Comparison of ENCODE assay signal across 1 cellular context in the genomic region with DNA sequence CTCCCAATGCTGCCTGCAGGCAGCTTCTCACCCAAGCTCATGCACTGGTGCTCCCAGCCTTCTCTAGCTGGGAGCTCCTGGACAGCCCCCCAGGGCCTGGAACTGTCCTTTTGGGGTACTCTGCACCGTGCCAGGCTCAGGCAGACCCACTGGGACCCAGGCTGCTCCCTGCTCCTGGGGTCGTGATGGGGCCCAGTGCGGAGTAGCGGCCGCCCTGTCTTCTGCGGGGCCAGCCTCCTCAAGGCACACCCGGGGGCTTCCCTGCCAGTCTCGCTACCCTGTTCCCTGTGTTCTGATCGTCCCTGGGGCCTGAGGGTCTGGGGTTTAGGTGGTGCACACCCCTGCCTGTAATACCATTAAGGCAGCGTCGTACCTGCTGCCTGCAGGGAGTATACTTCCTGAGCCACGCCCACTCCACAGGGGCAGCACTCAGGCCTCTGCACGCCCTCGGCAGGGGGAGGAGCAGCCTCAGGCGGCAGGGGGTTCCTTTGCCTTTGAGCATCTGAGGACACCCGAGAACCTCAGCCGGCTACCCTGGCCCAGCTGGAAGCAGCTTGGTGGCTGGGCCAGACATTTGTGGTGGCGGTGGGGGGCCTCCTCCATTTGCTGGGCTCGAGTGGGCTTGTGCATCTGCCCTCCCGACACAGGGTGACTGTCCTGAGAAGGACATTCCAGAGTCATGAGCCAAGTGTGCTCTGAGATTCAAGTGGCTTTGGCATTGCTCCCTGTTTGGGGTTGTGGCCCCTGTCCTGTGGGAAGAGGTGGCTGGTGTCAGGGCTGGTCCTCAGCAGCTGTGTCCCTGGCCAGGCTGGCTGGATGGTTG.
TF ChIP-seq lines count a peak whose summit lies in the region.

No MANE protein-coding gene starts in this region.

TF ChIP-seq in HepG2, 621 proteins besides CTCF, POLR2A, EP300 and RAD21:
- TF ChIP-seq RBM22 (optimal IDR thresholded peaks at IDR 0.05; ENCODE audit: low read length) (peak; percentile 46), AGO2 (optimal IDR thresholded peaks at IDR 0.05; ENCODE audit: low read depth, low read length) (peak; percentile 66)
- TF ChIP-seq, protein P1, sequence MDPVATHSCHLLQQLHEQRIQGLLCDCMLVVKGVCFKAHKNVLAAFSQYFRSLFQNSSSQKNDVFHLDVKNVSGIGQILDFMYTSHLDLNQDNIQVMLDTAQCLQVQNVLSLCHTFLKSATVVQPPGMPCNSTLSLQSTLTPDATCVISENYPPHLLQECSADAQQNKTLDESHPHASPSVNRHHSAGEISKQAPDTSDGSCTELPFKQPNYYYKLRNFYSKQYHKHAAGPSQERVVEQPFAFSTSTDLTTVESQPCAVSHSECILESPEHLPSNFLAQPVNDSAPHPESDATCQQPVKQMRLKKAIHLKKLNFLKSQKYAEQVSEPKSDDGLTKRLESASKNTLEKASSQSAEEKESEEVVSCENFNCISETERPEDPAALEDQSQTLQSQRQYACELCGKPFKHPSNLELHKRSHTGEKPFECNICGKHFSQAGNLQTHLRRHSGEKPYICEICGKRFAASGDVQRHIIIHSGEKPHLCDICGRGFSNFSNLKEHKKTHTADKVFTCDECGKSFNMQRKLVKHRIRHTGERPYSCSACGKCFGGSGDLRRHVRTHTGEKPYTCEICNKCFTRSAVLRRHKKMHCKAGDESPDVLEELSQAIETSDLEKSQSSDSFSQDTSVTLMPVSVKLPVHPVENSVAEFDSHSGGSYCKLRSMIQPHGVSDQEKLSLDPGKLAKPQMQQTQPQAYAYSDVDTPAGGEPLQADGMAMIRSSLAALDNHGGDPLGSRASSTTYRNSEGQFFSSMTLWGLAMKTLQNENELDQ (CRISPR knock-in tag; IDR thresholded peaks at IDR 0.05; ENCODE audit: borderline replicate concordance): no peak
